In the genomic region with DNA sequence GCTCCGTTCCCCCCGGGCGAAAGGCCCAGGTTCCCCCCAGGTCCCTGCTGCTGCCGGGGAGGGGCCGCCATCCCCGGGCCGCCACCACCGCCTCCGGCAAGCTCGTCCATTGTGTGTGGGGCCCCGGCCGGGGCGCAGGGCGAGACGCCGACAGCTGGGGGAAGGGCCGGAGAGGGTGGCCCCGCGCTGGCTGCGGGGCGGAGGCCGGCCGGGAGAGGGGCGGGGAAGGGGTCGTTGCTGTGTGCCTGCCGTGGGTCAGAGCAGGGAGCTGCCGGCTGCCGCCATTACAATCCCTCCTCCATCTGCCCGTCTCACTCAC, we compare ENCODE assay signal across 2 cellular contexts.
TF ChIP-seq lines count a peak whose summit lies in the region.

A gene with protein sequence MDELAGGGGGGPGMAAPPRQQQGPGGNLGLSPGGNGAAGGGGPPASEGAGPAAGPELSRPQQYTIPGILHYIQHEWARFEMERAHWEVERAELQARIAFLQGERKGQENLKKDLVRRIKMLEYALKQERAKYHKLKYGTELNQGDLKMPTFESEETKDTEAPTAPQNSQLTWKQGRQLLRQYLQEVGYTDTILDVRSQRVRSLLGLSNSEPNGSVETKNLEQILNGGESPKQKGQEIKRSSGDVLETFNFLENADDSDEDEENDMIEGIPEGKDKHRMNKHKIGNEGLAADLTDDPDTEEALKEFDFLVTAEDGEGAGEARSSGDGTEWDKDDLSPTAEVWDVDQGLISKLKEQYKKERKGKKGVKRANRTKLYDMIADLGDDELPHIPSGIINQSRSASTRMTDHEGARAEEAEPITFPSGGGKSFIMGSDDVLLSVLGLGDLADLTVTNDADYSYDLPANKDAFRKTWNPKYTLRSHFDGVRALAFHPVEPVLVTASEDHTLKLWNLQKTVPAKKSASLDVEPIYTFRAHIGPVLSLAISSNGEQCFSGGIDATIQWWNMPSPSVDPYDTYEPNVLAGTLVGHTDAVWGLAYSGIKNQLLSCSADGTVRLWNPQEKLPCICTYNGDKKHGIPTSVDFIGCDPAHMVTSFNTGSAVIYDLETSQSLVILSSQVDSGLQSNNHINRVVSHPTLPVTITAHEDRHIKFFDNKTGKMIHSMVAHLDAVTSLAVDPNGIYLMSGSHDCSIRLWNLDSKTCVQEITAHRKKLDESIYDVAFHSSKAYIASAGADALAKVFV (minus strand): TSS at position 304 of the 319 bp plus-strand sequence. CDS start 194 bp downstream, at position 110.

TF ChIP-seq in A549, 52 proteins besides CTCF, POLR2A, EP300 and RAD21 (continued from another document):
- TF ChIP-seq BCL3 (IDR thresholded peaks at IDR 0.05), result peak; percentile 75; the same call in 1 of the 3 replicates

TF ChIP-seq in K562, 482 proteins besides CTCF, POLR2A, EP300 and RAD21 (continued from another document and continues in another):
- TF ChIP-seq, protein P1, sequence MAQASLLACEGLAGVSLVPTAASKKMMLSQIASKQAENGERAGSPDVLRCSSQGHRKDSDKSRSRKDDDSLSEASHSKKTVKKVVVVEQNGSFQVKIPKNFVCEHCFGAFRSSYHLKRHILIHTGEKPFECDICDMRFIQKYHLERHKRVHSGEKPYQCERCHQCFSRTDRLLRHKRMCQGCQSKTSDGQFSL (CRISPR knock-in tag; IDR thresholded peaks at IDR 0.05), result no peak
- TF ChIP-seq, protein P1 (tag; IDR thresholded peaks at IDR 0.05), result peak in 1 of 2 experiments; percentile 65; a peak in 2 of 4 replicates
- TF ChIP-seq PHF8 (IDR thresholded peaks at IDR 0.05; ENCODE audit: borderline replicate concordance, low read length) (peak; percentile 62; the same call in 1 of the 2 replicates), TAF1 (IDR thresholded peaks at IDR 0.05; ENCODE audit: control insufficient read depth, extremely low read depth, insufficient read depth, low read length, severe bottlenecking) (peak; percentile 83), HDAC6 (IDR thresholded peaks at IDR 0.05; ENCODE audit: low read depth, low read length) (no peak), CREB1 (IDR thresholded peaks at IDR 0.05) (no peak), CREB1 (CRISPR knock-in tag; IDR thresholded peaks at IDR 0.05) (0 out of 2 replicates have a peak, but pooled peaks have one; percentile 2), PRMT5 (CRISPR knock-in tag; IDR thresholded peaks at IDR 0.05) (no peak), FUS (optimal IDR thresholded peaks at IDR 0.05; ENCODE audit: low read depth, low read length) (no peak), RBM34 (IDR thresholded peaks at IDR 0.05; ENCODE audit: borderline replicate concordance, insufficient read depth, low read length) (no peak), SIN3A (IDR thresholded peaks at IDR 0.05; ENCODE audit: borderline replicate concordance in 2 of 2, control insufficient read depth in 1 of 2, low read depth in 2 of 2, low read length in 2 of 2) (0 out of 4 replicates have a peak, but pooled peaks of 1 of the 2 experiments have one; percentile 8), TAF7 (tag; IDR thresholded peaks at IDR 0.05) (no peak), SIX5 (IDR thresholded peaks at IDR 0.05; ENCODE audit: borderline replicate concordance in 1 of 2, insufficient read depth in 1 of 2, low read depth in 1 of 2, low read length in 2 of 2) (no peak), NEUROD1 (IDR thresholded peaks at IDR 0.05; ENCODE audit: borderline replicate concordance, low read depth, low read length, partially characterized antibody) (no peak), HDAC1 (IDR thresholded peaks at IDR 0.05) (0 out of 4 replicates have a peak, but pooled peaks of 1 of the 2 experiments have one; percentile 20), RCOR1 (IDR thresholded peaks at IDR 0.05; ENCODE audit: borderline replicate concordance in 1 of 2, low read depth in 2 of 2, low read length in 2 of 2) (no peak), KAT8 (IDR thresholded peaks at IDR 0.05; ENCODE audit: low read depth) (no peak), PREB (CRISPR knock-in tag; IDR thresholded peaks at IDR 0.05) (no peak), CBFA2T3 (IDR thresholded peaks at IDR 0.05) (no peak), ARID2 (IDR thresholded peaks at IDR 0.05) (no peak), ZNF41 (CRISPR knock-in tag; conservative IDR thresholded peaks at IDR 0.05) (no peak), ZC3H4 (CRISPR knock-in tag; IDR thresholded peaks at IDR 0.05; ENCODE audit: borderline replicate concordance) (0 out of 2 replicates have a peak, but pooled peaks have one; percentile 82), PHB (CRISPR knock-in tag; IDR thresholded peaks at IDR 0.05) (no peak), RFX7 (CRISPR knock-in tag; IDR thresholded peaks at IDR 0.05) (no peak), CREB3L1 (IDR thresholded peaks at IDR 0.05; ENCODE audit: borderline replicate concordance, low read depth) (no peak), YY1 (IDR thresholded peaks at IDR 0.05; ENCODE audit: borderline replicate concordance in 1 of 3, control insufficient read depth in 1 of 3, extremely low read depth in 1 of 3, insufficient read depth in 3 of 3, insufficient read length in 1 of 3, insufficient replicate concordance in 2 of 3, low read depth in 1 of 3, low read length in 2 of 3) (peak; percentile 47 to 91 (median 86)), SMAD4 (CRISPR knock-in tag; conservative IDR thresholded peaks at IDR 0.05) (no peak), RBM15 (IDR thresholded peaks at IDR 0.05; ENCODE audit: insufficient read depth, low read length) (no peak), CHD1 (IDR thresholded peaks at IDR 0.05; ENCODE audit: low read length) (no peak), GABPA (tag; conservative IDR thresholded peaks at IDR 0.05; ENCODE audit: low read depth) (no peak), ATF6 (CRISPR knock-in tag; IDR thresholded peaks at IDR 0.05) (no peak), ZNF551 (CRISPR knock-in tag; IDR thresholded peaks at IDR 0.05) (no peak), ZNF707 (CRISPR knock-in tag; conservative IDR thresholded peaks at IDR 0.05) (no peak), RBFOX2 (IDR thresholded peaks at IDR 0.05; ENCODE audit: low read depth, low read length) (peak; percentile 93), GTF2E2 (tag; IDR thresholded peaks at IDR 0.05) (peak; percentile 23; the same call in 1 of the 2 replicates), KLF10 (CRISPR knock-in tag; IDR thresholded peaks at IDR 0.05) (no peak), NONO (IDR thresholded peaks at IDR 0.05; ENCODE audit: low read depth in 2 of 2, low read length in 1 of 2) (0 out of 4 replicates have a peak, but pooled peaks of 1 of the 2 experiments have one; percentile 29), ZNF282 (CRISPR knock-in tag; IDR thresholded peaks at IDR 0.05) (no peak), RNF2 (IDR thresholded peaks at IDR 0.05) (0 out of 2 replicates have a peak, but pooled peaks have one; percentile 4), TGIF2 (CRISPR knock-in tag; IDR thresholded peaks at IDR 0.05) (0 out of 2 replicates have a peak, but pooled peaks have one; percentile 53), RBM22 (IDR thresholded peaks at IDR 0.05; ENCODE audit: low read depth, low read length, poor library complexity, severe bottlenecking) (peak; percentile 59), PML (IDR thresholded peaks at IDR 0.05; ENCODE audit: low read length) (no peak), HNRNPLL (IDR thresholded peaks at IDR 0.05; ENCODE audit: low read depth, low read length, poor library complexity, severe bottlenecking) (no peak), MAFK (IDR thresholded peaks at IDR 0.05; ENCODE audit: low read length) (no peak), NELFE (IDR thresholded peaks at IDR 0.05; ENCODE audit: insufficient read depth, insufficient read length) (no peak), RBM17 (IDR thresholded peaks at IDR 0.05; ENCODE audit: borderline replicate concordance, low read depth, low read length) (no peak)
- TF ChIP-seq, protein P2, sequence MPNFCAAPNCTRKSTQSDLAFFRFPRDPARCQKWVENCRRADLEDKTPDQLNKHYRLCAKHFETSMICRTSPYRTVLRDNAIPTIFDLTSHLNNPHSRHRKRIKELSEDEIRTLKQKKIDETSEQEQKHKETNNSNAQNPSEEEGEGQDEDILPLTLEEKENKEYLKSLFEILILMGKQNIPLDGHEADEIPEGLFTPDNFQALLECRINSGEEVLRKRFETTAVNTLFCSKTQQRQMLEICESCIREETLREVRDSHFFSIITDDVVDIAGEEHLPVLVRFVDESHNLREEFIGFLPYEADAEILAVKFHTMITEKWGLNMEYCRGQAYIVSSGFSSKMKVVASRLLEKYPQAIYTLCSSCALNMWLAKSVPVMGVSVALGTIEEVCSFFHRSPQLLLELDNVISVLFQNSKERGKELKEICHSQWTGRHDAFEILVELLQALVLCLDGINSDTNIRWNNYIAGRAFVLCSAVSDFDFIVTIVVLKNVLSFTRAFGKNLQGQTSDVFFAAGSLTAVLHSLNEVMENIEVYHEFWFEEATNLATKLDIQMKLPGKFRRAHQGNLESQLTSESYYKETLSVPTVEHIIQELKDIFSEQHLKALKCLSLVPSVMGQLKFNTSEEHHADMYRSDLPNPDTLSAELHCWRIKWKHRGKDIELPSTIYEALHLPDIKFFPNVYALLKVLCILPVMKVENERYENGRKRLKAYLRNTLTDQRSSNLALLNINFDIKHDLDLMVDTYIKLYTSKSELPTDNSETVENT (CRISPR knock-in tag; IDR thresholded peaks at IDR 0.05), result no peak
- TF ChIP-seq, protein P3, sequence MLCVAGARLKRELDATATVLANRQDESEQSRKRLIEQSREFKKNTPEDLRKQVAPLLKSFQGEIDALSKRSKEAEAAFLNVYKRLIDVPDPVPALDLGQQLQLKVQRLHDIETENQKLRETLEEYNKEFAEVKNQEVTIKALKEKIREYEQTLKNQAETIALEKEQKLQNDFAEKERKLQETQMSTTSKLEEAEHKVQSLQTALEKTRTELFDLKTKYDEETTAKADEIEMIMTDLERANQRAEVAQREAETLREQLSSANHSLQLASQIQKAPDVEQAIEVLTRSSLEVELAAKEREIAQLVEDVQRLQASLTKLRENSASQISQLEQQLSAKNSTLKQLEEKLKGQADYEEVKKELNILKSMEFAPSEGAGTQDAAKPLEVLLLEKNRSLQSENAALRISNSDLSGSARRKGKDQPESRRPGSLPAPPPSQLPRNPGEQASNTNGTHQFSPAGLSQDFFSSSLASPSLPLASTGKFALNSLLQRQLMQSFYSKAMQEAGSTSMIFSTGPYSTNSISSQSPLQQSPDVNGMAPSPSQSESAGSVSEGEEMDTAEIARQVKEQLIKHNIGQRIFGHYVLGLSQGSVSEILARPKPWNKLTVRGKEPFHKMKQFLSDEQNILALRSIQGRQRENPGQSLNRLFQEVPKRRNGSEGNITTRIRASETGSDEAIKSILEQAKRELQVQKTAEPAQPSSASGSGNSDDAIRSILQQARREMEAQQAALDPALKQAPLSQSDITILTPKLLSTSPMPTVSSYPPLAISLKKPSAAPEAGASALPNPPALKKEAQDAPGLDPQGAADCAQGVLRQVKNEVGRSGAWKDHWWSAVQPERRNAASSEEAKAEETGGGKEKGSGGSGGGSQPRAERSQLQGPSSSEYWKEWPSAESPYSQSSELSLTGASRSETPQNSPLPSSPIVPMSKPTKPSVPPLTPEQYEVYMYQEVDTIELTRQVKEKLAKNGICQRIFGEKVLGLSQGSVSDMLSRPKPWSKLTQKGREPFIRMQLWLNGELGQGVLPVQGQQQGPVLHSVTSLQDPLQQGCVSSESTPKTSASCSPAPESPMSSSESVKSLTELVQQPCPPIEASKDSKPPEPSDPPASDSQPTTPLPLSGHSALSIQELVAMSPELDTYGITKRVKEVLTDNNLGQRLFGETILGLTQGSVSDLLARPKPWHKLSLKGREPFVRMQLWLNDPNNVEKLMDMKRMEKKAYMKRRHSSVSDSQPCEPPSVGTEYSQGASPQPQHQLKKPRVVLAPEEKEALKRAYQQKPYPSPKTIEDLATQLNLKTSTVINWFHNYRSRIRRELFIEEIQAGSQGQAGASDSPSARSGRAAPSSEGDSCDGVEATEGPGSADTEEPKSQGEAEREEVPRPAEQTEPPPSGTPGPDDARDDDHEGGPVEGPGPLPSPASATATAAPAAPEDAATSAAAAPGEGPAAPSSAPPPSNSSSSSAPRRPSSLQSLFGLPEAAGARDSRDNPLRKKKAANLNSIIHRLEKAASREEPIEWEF (CRISPR knock-in tag; IDR thresholded peaks at IDR 0.05), result no peak
- TF ChIP-seq, protein P4, sequence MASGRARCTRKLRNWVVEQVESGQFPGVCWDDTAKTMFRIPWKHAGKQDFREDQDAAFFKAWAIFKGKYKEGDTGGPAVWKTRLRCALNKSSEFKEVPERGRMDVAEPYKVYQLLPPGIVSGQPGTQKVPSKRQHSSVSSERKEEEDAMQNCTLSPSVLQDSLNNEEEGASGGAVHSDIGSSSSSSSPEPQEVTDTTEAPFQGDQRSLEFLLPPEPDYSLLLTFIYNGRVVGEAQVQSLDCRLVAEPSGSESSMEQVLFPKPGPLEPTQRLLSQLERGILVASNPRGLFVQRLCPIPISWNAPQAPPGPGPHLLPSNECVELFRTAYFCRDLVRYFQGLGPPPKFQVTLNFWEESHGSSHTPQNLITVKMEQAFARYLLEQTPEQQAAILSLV (tag; IDR thresholded peaks at IDR 0.05), result no peak
